Comparison of ENCODE assay signal across 9 cellular contexts in the genomic region with DNA sequence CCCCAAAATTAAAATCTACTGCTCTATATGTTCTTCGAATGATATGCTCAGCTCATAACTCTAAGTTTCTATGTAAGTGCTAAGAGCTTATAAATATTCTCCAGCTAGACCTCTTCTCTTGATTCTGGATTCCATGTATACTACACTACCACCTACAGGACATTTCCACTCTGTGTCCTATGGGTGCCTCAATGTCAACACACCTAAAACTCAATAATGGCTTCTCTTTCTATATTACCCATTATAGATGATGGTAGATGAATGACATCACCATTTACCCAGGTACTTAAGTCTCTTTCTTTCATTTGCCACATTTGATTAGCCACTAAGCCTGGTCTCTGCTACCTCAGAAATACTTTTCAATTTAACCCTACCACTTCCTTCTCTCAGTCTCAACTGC. TPM values are rescaled to one million over a fixed set of nuclear protein-coding genes. Genes with fewer than 3 reads are reported as not detected.
A peak's percentile ranks its signal among the peaks of the same experiment; 100 is the strongest.
DNase-seq lines count a peak whose midpoint lies in the region; ATAC-seq and TF ChIP-seq lines count a peak whose summit lies in the region.
"Had no signal": no experiment of that assay in that cellular context is flagged by ENCODE, and none has a peak within 500 bp of the region (broad histone marks: within the 10 kb centered on the region; RNA-seq: fewer than 3 reads in every experiment).

No MANE protein-coding gene starts in this region.

- H3K36me3 ChIP-seq in transverse colon (no peaks in the 10 kb centered on the region), esophagus squamous epithelium (no peaks in the 10 kb centered on the region)

- no peak overlapping the region for H3K4me3 ChIP-seq in transverse colon
- H3K4me3 ChIP-seq in esophagus squamous epithelium, result no peak overlapping the region

- no peaks in the 10 kb centered on the region for H3K27me3 Mint-ChIP-seq in activated naive CD8-positive, alpha-beta T cell treated with anti-CD3 and anti-CD28 coated beads, Interleukin-2, amount 10 ng/mL, durations not matched to agents 7 days and 5 days
- H3K27me3 Mint-ChIP-seq in activated naive CD8-positive, alpha-beta T cell treated with anti-CD3 and anti-CD28 coated beads for 36 hours, result no peaks in the 10 kb centered on the region
- H3K27me3 Mint-ChIP-seq in glutamatergic neuron (ENCODE audit: unreplicated experiment), result peaks cover 2% of the 10 kb centered on the region
- H3K27me3 Mint-ChIP-seq: central memory CD8-positive, alpha-beta T cell had no signal

- peak; percentile 79 for ATAC-seq in activated naive CD8-positive, alpha-beta T cell treated with anti-CD3 and anti-CD28 coated beads, Interleukin-2, amount 10 ng/mL, durations not matched to agents 7 days and 5 days (ENCODE audit: low read depth)

- H3K36me3 Mint-ChIP-seq in activated naive CD8-positive, alpha-beta T cell treated with anti-CD3 and anti-CD28 coated beads, Interleukin-2, amount 10 ng/mL, durations not matched to agents 7 days and 5 days, result peaks cover 2% of the 10 kb centered on the region
- H3K36me3 Mint-ChIP-seq in activated naive CD8-positive, alpha-beta T cell treated with anti-CD3 and anti-CD28 coated beads for 36 hours, result peaks cover 4% of the 10 kb centered on the region
- H3K36me3 Mint-ChIP-seq in glutamatergic neuron (ENCODE audit: unreplicated experiment), result no peaks in the 10 kb centered on the region

- TF ChIP-seq CTCF in transverse colon (IDR thresholded peaks at IDR 0.05), result peak in 4 of 5 experiments; percentile 6 to 28 (median 14)
- TF ChIP-seq CTCF in glutamatergic neuron (IDR thresholded peaks at IDR 0.05; ENCODE audit: partially characterized antibody, unreplicated experiment), result no peak
- peak in 3 of 6 experiments; percentile 6 to 45 (median 25) for TF ChIP-seq CTCF in esophagus squamous epithelium (IDR thresholded peaks at IDR 0.05)

- H3K4me3 Mint-ChIP-seq in activated naive CD8-positive, alpha-beta T cell treated with anti-CD3 and anti-CD28 coated beads, Interleukin-2, amount 10 ng/mL, durations not matched to agents 7 days and 5 days, result no peak overlapping the region
- no peak overlapping the region for H3K4me3 Mint-ChIP-seq in activated naive CD8-positive, alpha-beta T cell treated with anti-CD3 and anti-CD28 coated beads for 36 hours
- no peak overlapping the region for H3K4me3 Mint-ChIP-seq in glutamatergic neuron (ENCODE audit: unreplicated experiment)
- H3K4me3 Mint-ChIP-seq: central memory CD8-positive, alpha-beta T cell had no signal

- intact Hi-C loops in transverse colon (cut with DNase I; ENCODE audit: low total_unique reads), result no loop called here
- intact Hi-C loops in esophagus squamous epithelium (cut with DNase I), result no loop called here

- H3K27me3 ChIP-seq in transverse colon (no peaks in the 10 kb centered on the region), esophagus squamous epithelium (no peaks in the 10 kb centered on the region)

- in situ Hi-C loops in transverse colon (cut with MboI; ENCODE audit: low pct_ligation_motif_present in 1 of 4, low pct_unique_long_range_greater_than_20kb in 1 of 4, low sequenced_read_pairs in 3 of 4), result no loop called here

- DNase-seq in activated naive CD8-positive, alpha-beta T cell treated with anti-CD3 and anti-CD28 coated beads, Interleukin-2, amount 10 ng/mL, durations not matched to agents 7 days and 5 days, result no peak
- DNase-seq in activated naive CD8-positive, alpha-beta T cell treated with anti-CD3 and anti-CD28 coated beads for 36 hours, result no peak
- DNase-seq in NCI-H2107 treated with DMSO at 0.1 percent for 48 hours (lab: John Stamatoyannopoulos, UW; ENCODE audit: unreplicated experiment) (peak; percentile 73), dermis microvascular lymphatic vessel endothelial cell (ENCODE audit: low read depth in 2 of 2) (peak; percentile 38 to 57), transverse colon (no peak), glutamatergic neuron (no peak), esophagus squamous epithelium (lab: John Stamatoyannopoulos, UW) (no peak)
- DNase-seq in activated CD4-positive, alpha-beta T cell treated with anti-CD3 and anti-CD28 coated beads, Interleukin-2, amount 50 U/mL, for 4 hours, result no peak

- no peak for TF ChIP-seq EP300 in transverse colon (IDR thresholded peaks at IDR 0.05; ENCODE audit: low read depth)

- POLR2A ChIA-PET in activated naive CD8-positive, alpha-beta T cell treated with anti-CD3 and anti-CD28 coated beads, Interleukin-2, amount 10 ng/mL, durations not matched to agents 7 days and 5 days (lab: Charles Lee), result interaction anchor here (1.0 kb wide), 1 partner anchor 87 kb away, joined by 5 read pairs; no protein-coding TSS in a partner anchor

- H3K4me1 Mint-ChIP-seq in activated naive CD8-positive, alpha-beta T cell treated with anti-CD3 and anti-CD28 coated beads, Interleukin-2, amount 10 ng/mL, durations not matched to agents 7 days and 5 days, result peaks cover 12% of the 10 kb centered on the region
- no peaks in the 10 kb centered on the region for H3K4me1 Mint-ChIP-seq in activated naive CD8-positive, alpha-beta T cell treated with anti-CD3 and anti-CD28 coated beads for 36 hours
- peaks cover 17% of the 10 kb centered on the region for H3K4me1 Mint-ChIP-seq in glutamatergic neuron (ENCODE audit: low read depth, unreplicated experiment)

- no peaks in the 10 kb centered on the region for H3K9me3 Mint-ChIP-seq in activated naive CD8-positive, alpha-beta T cell treated with anti-CD3 and anti-CD28 coated beads, Interleukin-2, amount 10 ng/mL, durations not matched to agents 7 days and 5 days
- no peaks in the 10 kb centered on the region for H3K9me3 Mint-ChIP-seq in activated naive CD8-positive, alpha-beta T cell treated with anti-CD3 and anti-CD28 coated beads for 36 hours
- peaks cover 8% of the 10 kb centered on the region for H3K9me3 Mint-ChIP-seq in glutamatergic neuron (ENCODE audit: unreplicated experiment)

- H3K9me3 ChIP-seq in transverse colon (no peaks in the 10 kb centered on the region), esophagus squamous epithelium (no peaks in the 10 kb centered on the region)

- TF ChIP-seq POLR2A in transverse colon (IDR thresholded peaks at IDR 0.05) (no peak), esophagus squamous epithelium (IDR thresholded peaks at IDR 0.05) (no peak)

- H3K27ac Mint-ChIP-seq in activated naive CD8-positive, alpha-beta T cell treated with anti-CD3 and anti-CD28 coated beads, Interleukin-2, amount 10 ng/mL, durations not matched to agents 7 days and 5 days, result no peak overlapping the region
- H3K27ac Mint-ChIP-seq in activated naive CD8-positive, alpha-beta T cell treated with anti-CD3 and anti-CD28 coated beads for 36 hours, result no peak overlapping the region
- no peak overlapping the region for H3K27ac Mint-ChIP-seq in glutamatergic neuron (ENCODE audit: unreplicated experiment)

- WGBS in transverse colon (ENCODE audit: low coverage in 1 of 2), 2 donors, result 76 to 80% methylated on average over 1 of the region's 1 CpG
- WGBS in esophagus squamous epithelium, 2 donors, result 71 to 81% methylated on average over 1 of the region's 1 CpG

- H3K4me1 ChIP-seq in transverse colon, result no peaks in the 10 kb centered on the region
- H3K4me1 ChIP-seq in esophagus squamous epithelium, result peaks cover 0 to 13% (median 3%) of the 10 kb centered on the region in 3 donors

- H3K27ac ChIP-seq in transverse colon (no peak overlapping the region), esophagus squamous epithelium (no peak overlapping the region)

RNA-seq across cellular contexts. Expression of gene TBX19, which starts 41.3 kb away (rescaled TPM):
- 1 to 10 TPM; 2.6 to 3.2 TPM for total RNA-seq in activated naive CD8-positive, alpha-beta T cell treated with anti-CD3 and anti-CD28 coated beads, Interleukin-2, amount 10 ng/mL, durations not matched to agents 7 days and 5 days
- under 1 TPM; 0.40 to 0.56 TPM for total RNA-seq in activated naive CD8-positive, alpha-beta T cell treated with anti-CD3 and anti-CD28 coated beads for 36 hours
- total RNA-seq in dermis microvascular lymphatic vessel endothelial cell (0.39 and 0.51 TPM in 2 replicates), transverse colon (1 to 10 TPM; 1.2 to 2.9 (median 2.5) TPM), glutamatergic neuron (ENCODE audit: unreplicated experiment) (0.78 TPM), esophagus squamous epithelium (1 to 10 TPM in 2 of 4 donors, under 1 TPM in 2; 0.50 to 1.5 (median 0.84) TPM)

Comparison
In these comparisons a context has a peak if more than half of its experiments do, and no peak if none do; other contexts are left out.
1. DNase-seq: peak in NCI-H2107 treated with DMSO at 0.1 percent for 48 hours (single experiment) and dermis microvascular lymphatic vessel endothelial cell (2 of 2); none in activated naive CD8-positive, alpha-beta T cell treated with anti-CD3 and anti-CD28 coated beads, Interleukin-2, amount 10 ng/mL, durations not matched to agents 7 days and 5 days (single experiment), activated naive CD8-positive, alpha-beta T cell treated with anti-CD3 and anti-CD28 coated beads for 36 hours (single experiment), transverse colon (single experiment), glutamatergic neuron (single experiment), activated CD4-positive, alpha-beta T cell treated with anti-CD3 and anti-CD28 coated beads, Interleukin-2, amount 50 U/mL, for 4 hours (0 of 2) and esophagus squamous epithelium (single experiment).